ENCODE assay signal across 18 cellular contexts in the genomic region with DNA sequence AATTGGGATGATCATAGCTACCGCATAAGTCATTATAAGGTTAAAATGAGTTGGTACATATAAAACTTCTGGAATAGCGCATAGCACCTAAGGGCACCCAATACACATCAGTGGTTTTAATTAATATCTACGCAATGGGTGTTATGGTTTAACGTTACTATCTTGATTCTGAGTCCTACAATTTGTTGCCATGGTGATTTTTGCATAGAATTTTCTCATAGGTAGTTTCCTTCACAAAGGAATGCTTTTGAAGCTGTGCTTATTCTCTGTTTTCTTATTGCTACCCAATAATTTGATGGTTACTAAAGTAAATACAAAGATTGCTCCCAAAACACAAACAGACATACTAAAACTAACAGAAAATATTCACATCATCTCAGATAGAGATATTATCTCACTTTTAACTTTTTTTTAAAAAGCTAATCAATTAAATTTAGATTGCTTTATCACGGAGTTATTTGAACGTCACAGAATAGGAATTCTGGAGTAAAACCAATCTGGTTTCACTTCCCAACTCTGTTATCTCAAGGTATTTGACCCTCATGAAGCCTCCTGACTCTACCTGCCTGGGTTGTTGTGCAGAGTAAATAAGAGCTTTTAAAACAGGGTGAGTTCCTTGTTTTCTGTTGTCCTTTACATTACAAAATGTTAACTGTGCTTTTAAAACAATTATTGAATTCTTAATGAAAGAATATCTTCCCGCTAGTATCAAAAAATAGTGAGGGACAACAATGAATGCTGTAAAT.
DNase-seq lines count a peak whose midpoint lies in the region; ATAC-seq and TF ChIP-seq lines count a peak whose summit lies in the region.
"Had no signal": no experiment of that assay in that cellular context is flagged by ENCODE, and none has a peak within 500 bp of the region (broad histone marks: within the 10 kb centered on the region; RNA-seq: fewer than 3 reads in every experiment).

No MANE protein-coding gene starts in this region.

- intact Hi-C loops in body of pancreas (cut with DNase I): no loop called here
- intact Hi-C loops in ovary (cut with DNase I): no loop called here

- TF ChIP-seq POLR2A in body of pancreas (IDR thresholded peaks at IDR 0.05) (no peak), ovary (IDR thresholded peaks at IDR 0.05) (no peak)

- no peak overlapping the region for H2AFZ ChIP-seq in GM23338

- H3K27me3 Mint-ChIP-seq in GM23338 (ENCODE audit: insufficient read depth, low read depth, poor library complexity): no peaks in the 10 kb centered on the region
- H3K27me3 Mint-ChIP-seq in activated CD4-positive, alpha-beta memory T cell treated with anti-CD3 and anti-CD28 coated beads, Interleukin-2, amount 10 ng/mL, durations not matched to agents 7 days and 5 days: no peaks in the 10 kb centered on the region

- ATAC-seq in GM23338 (no peak), body of pancreas (peak; percentile 94), HG02623 (IDR thresholded peaks at IDR 0.05; ENCODE audit: unreplicated experiment) (no peak)
- ATAC-seq: CD8-positive, alpha-beta T cell had no signal

- H3K4me3 ChIP-seq in GM23338 (no peak overlapping the region), body of pancreas (no peak overlapping the region), ovary (no peak overlapping the region)

- peak overlapping the region; percentile 63 for H3K27ac Mint-ChIP-seq in GM23338
- H3K27ac Mint-ChIP-seq in activated CD4-positive, alpha-beta memory T cell treated with anti-CD3 and anti-CD28 coated beads, Interleukin-2, amount 10 ng/mL, durations not matched to agents 7 days and 5 days: no peak overlapping the region
- H3K27ac Mint-ChIP-seq: CD14-positive monocyte; CD8-positive, alpha-beta T cell; HFFc6 had no signal

- CTCF ChIA-PET in activated CD4-positive, alpha-beta memory T cell treated with anti-CD3 and anti-CD28 coated beads, Interleukin-2, amount 10 ng/mL, durations not matched to agents 7 days and 5 days (lab: Charles Lee): no interaction called here

- H3K79me2 ChIP-seq in GM23338 (replicated peaks; ENCODE audit: insufficient read depth): no peaks in the 10 kb centered on the region

- H3K4me1 Mint-ChIP-seq in GM23338: peaks cover 2% of the 10 kb centered on the region; the same call in 2 of the 3 replicates
- no peaks in the 10 kb centered on the region for H3K4me1 Mint-ChIP-seq in activated CD4-positive, alpha-beta memory T cell treated with anti-CD3 and anti-CD28 coated beads, Interleukin-2, amount 10 ng/mL, durations not matched to agents 7 days and 5 days
- H3K4me1 Mint-ChIP-seq: CD14-positive monocyte had no signal

- no peak for TF ChIP-seq EP300 in ovary (IDR thresholded peaks at IDR 0.05)

- H3K4me3 Mint-ChIP-seq in GM23338: no peak overlapping the region
- no peak overlapping the region for H3K4me3 Mint-ChIP-seq in activated CD4-positive, alpha-beta memory T cell treated with anti-CD3 and anti-CD28 coated beads, Interleukin-2, amount 10 ng/mL, durations not matched to agents 7 days and 5 days
- H3K4me3 Mint-ChIP-seq: CD14-positive monocyte; CD8-positive, alpha-beta T cell; HFFc6 had no signal

- H3K9me2 ChIP-seq in GM23338 (ENCODE audit: insufficient read depth): no peaks in the 10 kb centered on the region

- no peaks in the 10 kb centered on the region for H3K36me3 ChIP-seq in GM23338 (ENCODE audit: insufficient read depth)
- no peaks in the 10 kb centered on the region for H3K36me3 ChIP-seq in body of pancreas (replicated peaks in 1 of 2; ENCODE audit: insufficient read depth in 1 of 2, low read depth in 2 of 2)
- H3K36me3 ChIP-seq in ovary: no peaks in the 10 kb centered on the region

- no peaks in the 10 kb centered on the region for H3F3A ChIP-seq in GM23338 (replicated peaks; ENCODE audit: low read depth)

- no peaks in the 10 kb centered on the region for H3K36me3 Mint-ChIP-seq in GM23338 (ENCODE audit: low read depth)
- H3K36me3 Mint-ChIP-seq in activated CD4-positive, alpha-beta memory T cell treated with anti-CD3 and anti-CD28 coated beads, Interleukin-2, amount 10 ng/mL, durations not matched to agents 7 days and 5 days (ENCODE audit: low read depth): no peaks in the 10 kb centered on the region
- H3K36me3 Mint-ChIP-seq: CD14-positive monocyte; CD8-positive, alpha-beta T cell had no signal

- H3K27ac ChIP-seq in GM23338 (ENCODE audit: low read depth) (no peak overlapping the region), body of pancreas (peak overlapping the region in 3 of 4 donors; percentile 50 to 55 (median 54)), ovary (no peak overlapping the region)
- H3K27ac ChIP-seq: 22Rv1, HL-60 had no signal

- DNase-seq in NCI-H1417 (lab: John Stamatoyannopoulos, UW) (peak in 2 of 3 experiments; percentile 4 to 47), NCI-H1417 treated with DMSO at 0.1 percent for 48 hours (lab: John Stamatoyannopoulos, UW) (no peak), GM23338 (ENCODE audit: low spot score) (peak; percentile 21), body of pancreas (no peak), mucosa of gallbladder (ENCODE audit: low spot score) (peak; percentile 12), ovary (no peak)
- DNase-seq in activated CD4-positive, alpha-beta memory T cell treated with anti-CD3 and anti-CD28 coated beads, Interleukin-2, amount 10 ng/mL, durations not matched to agents 7 days and 5 days: no peak
- DNase-seq: CD8-positive, alpha-beta T cell; COR-L47; DMS153; DMS79 treated with DMSO at 0.1 percent for 48 hours; EL; HCEC 1CT; HFFc6 had no signal

- TF ChIP-seq CTCF in GM23338 (conservative IDR thresholded peaks at IDR 0.05; ENCODE audit: low read depth in 2 of 2) (no peak), body of pancreas (IDR thresholded peaks at IDR 0.05) (no peak), ovary (IDR thresholded peaks at IDR 0.05) (no peak)

- no peaks in the 10 kb centered on the region for H3K4me1 ChIP-seq in GM23338 (ENCODE audit: insufficient read depth)
- H3K4me1 ChIP-seq in body of pancreas: peaks cover 6% of the 10 kb centered on the region
- no peaks in the 10 kb centered on the region for H3K4me1 ChIP-seq in ovary (ENCODE audit: insufficient read depth)

- WGBS in body of pancreas, 2 donors: 42 to 45% methylated on average over 7 of the region's 7 CpGs
- WGBS in ovary, 3 donors: 85 to 89% (median 86%) methylated on average over 7 of the region's 7 CpGs

- POLR2A ChIA-PET in activated CD4-positive, alpha-beta memory T cell treated with anti-CD3 and anti-CD28 coated beads, Interleukin-2, amount 10 ng/mL, durations not matched to agents 7 days and 5 days (lab: Charles Lee): no interaction called here

- H3K9me3 Mint-ChIP-seq in GM23338: no peaks in the 10 kb centered on the region
- H3K9me3 Mint-ChIP-seq in activated CD4-positive, alpha-beta memory T cell treated with anti-CD3 and anti-CD28 coated beads, Interleukin-2, amount 10 ng/mL, durations not matched to agents 7 days and 5 days: no peaks in the 10 kb centered on the region
- H3K9me3 Mint-ChIP-seq: HFFc6 had no signal

- H3K9me3 ChIP-seq in body of pancreas: no peaks in the 10 kb centered on the region
- no peaks in the 10 kb centered on the region for H3K9me3 ChIP-seq in ovary

- H3K27me3 ChIP-seq in GM23338 (ENCODE audit: insufficient read depth) (no peaks in the 10 kb centered on the region), body of pancreas (no peaks in the 10 kb centered on the region), ovary (no peaks in the 10 kb centered on the region)

- H4K20me1 ChIP-seq in GM23338 (replicated peaks; ENCODE audit: insufficient read depth): no peaks in the 10 kb centered on the region

- no peak overlapping the region for H3K4me2 ChIP-seq in GM23338

Comparison
In these comparisons a context has a peak if more than half of its experiments do, and no peak if none do; other contexts are left out.
1. DNase-seq: peak in NCI-H1417 (2 of 3), GM23338 (single experiment) and mucosa of gallbladder (single experiment); none in NCI-H1417 treated with DMSO at 0.1 percent for 48 hours (single experiment), body of pancreas (0 of 4), ovary (0 of 5) and activated CD4-positive, alpha-beta memory T cell treated with anti-CD3 and anti-CD28 coated beads, Interleukin-2, amount 10 ng/mL, durations not matched to agents 7 days and 5 days (single experiment).
2. H3K27ac ChIP-seq: peak in body of pancreas (3 of 4); none in GM23338 (single experiment) and ovary (0 of 2).